ENCODE assay signal across 8 cellular contexts in the genomic region with DNA sequence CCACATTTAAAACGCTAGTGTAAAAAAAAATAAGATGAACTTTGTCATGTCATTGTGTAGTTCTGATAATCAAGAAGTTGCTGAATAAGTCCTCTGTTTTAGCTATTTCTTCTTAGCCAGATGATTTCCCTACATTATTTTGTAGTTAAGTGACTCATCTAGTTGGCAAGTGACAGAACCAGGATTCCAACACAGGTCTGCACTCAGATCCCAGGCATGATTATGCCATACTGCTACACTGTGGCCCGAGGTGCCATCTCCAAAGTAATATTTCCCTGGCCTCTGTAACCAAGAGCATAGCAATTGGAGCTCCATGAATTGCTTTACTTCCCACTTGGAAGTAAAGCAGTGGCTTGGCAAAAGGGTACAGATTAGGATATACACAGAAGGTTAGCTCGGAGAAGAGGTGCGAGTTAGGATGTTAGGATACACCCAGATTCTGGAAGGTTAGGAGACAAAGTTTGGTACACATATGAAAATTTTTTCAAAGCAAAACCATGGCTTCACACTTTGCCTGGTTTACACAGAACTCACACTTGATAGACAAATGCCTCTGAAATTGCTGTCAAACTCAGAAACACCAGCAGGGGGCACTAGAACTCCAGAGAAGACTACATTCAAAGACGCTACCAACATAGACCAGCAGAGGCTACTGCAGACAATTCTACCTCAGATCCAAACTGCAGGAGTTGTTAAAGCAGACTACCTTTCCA. TPM values are rescaled to one million over a fixed set of nuclear protein-coding genes. Genes with fewer than 3 reads are reported as not detected.
DNase-seq lines count a peak whose midpoint lies in the region; ATAC-seq and TF ChIP-seq lines count a peak whose summit lies in the region.

No MANE protein-coding gene starts in this region.

- ATAC-seq in GM18909 (IDR thresholded peaks at IDR 0.05; ENCODE audit: poor library complexity, unreplicated experiment) (peak; percentile 72), HG03196 (IDR thresholded peaks at IDR 0.05; ENCODE audit: unreplicated experiment) (peak; percentile 76)

- TF ChIP-seq CTCF in choroid plexus epithelial cell (conservative IDR thresholded peaks at IDR 0.05; ENCODE audit: low read depth, low read length) (peak; percentile 79), liver (IDR thresholded peaks at IDR 0.05; ENCODE audit: low read depth, low read length, missing input control) (peak; percentile 98)

- H3K9me3 ChIP-seq in liver (ENCODE audit: control insufficient read depth in 4 of 4, low read length in 3 of 4) = no peaks in the 10 kb centered on the region

- peak overlapping the region in 1 of 2 donors; percentile 3 for H3K27ac ChIP-seq in liver (ENCODE audit: low read depth in 1 of 2, low read length in 2 of 2)

- H3K9ac ChIP-seq in liver (ENCODE audit: low read depth in 1 of 2, low read length in 2 of 2) = no peak overlapping the region

- 39% methylated on average over 5 of the region's 5 CpGs for whole genome bisulfite sequencing in liver

- no peaks in the 10 kb centered on the region for H3K27me3 ChIP-seq in liver (ENCODE audit: control insufficient read depth in 4 of 4, insufficient read depth in 4 of 4, low read length in 3 of 4)

- peaks cover 0 to 16% (median 3%) of the 10 kb centered on the region in 4 donors for H3K36me3 ChIP-seq in liver (ENCODE audit: control insufficient read depth in 4 of 4, insufficient read depth in 3 of 4, low read depth in 1 of 4, low read length in 3 of 4)

- DNase-seq in AG20443 (ENCODE audit: low spot score) (peak; percentile 54), NCI-H345 (lab: John Stamatoyannopoulos, UW) (peak; percentile 72), choroid plexus epithelial cell (ENCODE audit: low read depth) (peak; percentile 89)
- peak; percentile 22 for DNase-seq in activated CD4-positive, alpha-beta T cell treated with anti-CD3 and anti-CD28 coated beads for 1 hour
- DNase-seq in stimulated activated CD8-positive, alpha-beta memory T cell treated with anti-CD3 and anti-CD28 coated beads, Interleukin-12 subunit alpha, Interleukin-12 subunit beta, amount 100 ng/mL, for 24 hours (ENCODE audit: extremely low read depth) = peak; percentile 15

- H3K4me1 ChIP-seq in liver (ENCODE audit: control insufficient read depth in 4 of 4, insufficient read depth in 4 of 4, low read length in 3 of 4) = no peaks in the 10 kb centered on the region

- TF ChIP-seq RAD21 in liver (IDR thresholded peaks at IDR 0.05) = peak; percentile 96 to 98

- H3K4me3 ChIP-seq in choroid plexus epithelial cell (ENCODE audit: low read depth, low read length) = no peak overlapping the region
- no peak overlapping the region for H3K4me3 ChIP-seq in liver (ENCODE audit: low read depth in 1 of 3, low read length in 3 of 3)

TF ChIP-seq in liver, 16 proteins besides CTCF, POLR2A, EP300 and RAD21:
- TF ChIP-seq FOXA1 (IDR thresholded peaks at IDR 0.05) (no peak), HNF4A (conservative IDR thresholded peaks at IDR 0.05) (no peak), SP1 (IDR thresholded peaks at IDR 0.05) (no peak), NR2F2 (IDR thresholded peaks at IDR 0.05) (no peak), YY1 (IDR thresholded peaks at IDR 0.05) (no peak), RXRA (IDR thresholded peaks at IDR 0.05) (no peak), JUND (IDR thresholded peaks at IDR 0.05) (no peak), TAF1 (conservative IDR thresholded peaks at IDR 0.05) (no peak), GABPA (IDR thresholded peaks at IDR 0.05 in 1 of 2, conservative IDR thresholded peaks at IDR 0.05 in 1 of 2) (no peak), FOXA2 (IDR thresholded peaks at IDR 0.05) (no peak), EGR1 (IDR thresholded peaks at IDR 0.05; ENCODE audit: low read depth in 2 of 2) (no peak), HNF4G (IDR thresholded peaks at IDR 0.05) (no peak)
- TF ChIP-seq, protein P1, sequence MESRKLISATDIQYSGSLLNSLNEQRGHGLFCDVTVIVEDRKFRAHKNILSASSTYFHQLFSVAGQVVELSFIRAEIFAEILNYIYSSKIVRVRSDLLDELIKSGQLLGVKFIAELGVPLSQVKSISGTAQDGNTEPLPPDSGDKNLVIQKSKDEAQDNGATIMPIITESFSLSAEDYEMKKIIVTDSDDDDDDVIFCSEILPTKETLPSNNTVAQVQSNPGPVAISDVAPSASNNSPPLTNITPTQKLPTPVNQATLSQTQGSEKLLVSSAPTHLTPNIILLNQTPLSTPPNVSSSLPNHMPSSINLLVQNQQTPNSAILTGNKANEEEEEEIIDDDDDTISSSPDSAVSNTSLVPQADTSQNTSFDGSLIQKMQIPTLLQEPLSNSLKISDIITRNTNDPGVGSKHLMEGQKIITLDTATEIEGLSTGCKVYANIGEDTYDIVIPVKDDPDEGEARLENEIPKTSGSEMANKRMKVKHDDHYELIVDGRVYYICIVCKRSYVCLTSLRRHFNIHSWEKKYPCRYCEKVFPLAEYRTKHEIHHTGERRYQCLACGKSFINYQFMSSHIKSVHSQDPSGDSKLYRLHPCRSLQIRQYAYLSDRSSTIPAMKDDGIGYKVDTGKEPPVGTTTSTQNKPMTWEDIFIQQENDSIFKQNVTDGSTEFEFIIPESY (IDR thresholded peaks at IDR 0.05) = no peak
- TF ChIP-seq, protein P2, sequence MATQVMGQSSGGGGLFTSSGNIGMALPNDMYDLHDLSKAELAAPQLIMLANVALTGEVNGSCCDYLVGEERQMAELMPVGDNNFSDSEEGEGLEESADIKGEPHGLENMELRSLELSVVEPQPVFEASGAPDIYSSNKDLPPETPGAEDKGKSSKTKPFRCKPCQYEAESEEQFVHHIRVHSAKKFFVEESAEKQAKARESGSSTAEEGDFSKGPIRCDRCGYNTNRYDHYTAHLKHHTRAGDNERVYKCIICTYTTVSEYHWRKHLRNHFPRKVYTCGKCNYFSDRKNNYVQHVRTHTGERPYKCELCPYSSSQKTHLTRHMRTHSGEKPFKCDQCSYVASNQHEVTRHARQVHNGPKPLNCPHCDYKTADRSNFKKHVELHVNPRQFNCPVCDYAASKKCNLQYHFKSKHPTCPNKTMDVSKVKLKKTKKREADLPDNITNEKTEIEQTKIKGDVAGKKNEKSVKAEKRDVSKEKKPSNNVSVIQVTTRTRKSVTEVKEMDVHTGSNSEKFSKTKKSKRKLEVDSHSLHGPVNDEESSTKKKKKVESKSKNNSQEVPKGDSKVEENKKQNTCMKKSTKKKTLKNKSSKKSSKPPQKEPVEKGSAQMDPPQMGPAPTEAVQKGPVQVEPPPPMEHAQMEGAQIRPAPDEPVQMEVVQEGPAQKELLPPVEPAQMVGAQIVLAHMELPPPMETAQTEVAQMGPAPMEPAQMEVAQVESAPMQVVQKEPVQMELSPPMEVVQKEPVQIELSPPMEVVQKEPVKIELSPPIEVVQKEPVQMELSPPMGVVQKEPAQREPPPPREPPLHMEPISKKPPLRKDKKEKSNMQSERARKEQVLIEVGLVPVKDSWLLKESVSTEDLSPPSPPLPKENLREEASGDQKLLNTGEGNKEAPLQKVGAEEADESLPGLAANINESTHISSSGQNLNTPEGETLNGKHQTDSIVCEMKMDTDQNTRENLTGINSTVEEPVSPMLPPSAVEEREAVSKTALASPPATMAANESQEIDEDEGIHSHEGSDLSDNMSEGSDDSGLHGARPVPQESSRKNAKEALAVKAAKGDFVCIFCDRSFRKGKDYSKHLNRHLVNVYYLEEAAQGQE (IDR thresholded peaks at IDR 0.05) = no peak
- TF ChIP-seq, protein P3, sequence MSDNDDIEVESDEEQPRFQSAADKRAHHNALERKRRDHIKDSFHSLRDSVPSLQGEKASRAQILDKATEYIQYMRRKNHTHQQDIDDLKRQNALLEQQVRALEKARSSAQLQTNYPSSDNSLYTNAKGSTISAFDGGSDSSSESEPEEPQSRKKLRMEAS (IDR thresholded peaks at IDR 0.05) = no peak
- TF ChIP-seq, protein P4, sequence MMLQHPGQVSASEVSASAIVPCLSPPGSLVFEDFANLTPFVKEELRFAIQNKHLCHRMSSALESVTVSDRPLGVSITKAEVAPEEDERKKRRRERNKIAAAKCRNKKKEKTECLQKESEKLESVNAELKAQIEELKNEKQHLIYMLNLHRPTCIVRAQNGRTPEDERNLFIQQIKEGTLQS (IDR thresholded peaks at IDR 0.05) = no peak

RNA-seq across cellular contexts. Expression of a gene that starts 41.4 kb away (rescaled TPM):
- total RNA-seq in liver = 1 to 10 TPM in 1 of 2 donors, under 1 TPM in 1; 0.47 to 7.8 TPM
- polyA plus RNA-seq in liver = 1 to 10 TPM; 2.7 to 6.8 TPM

RNA-seq across cellular contexts. Expression of a gene that starts 46.5 kb away (rescaled TPM):
- total RNA-seq in liver = 10 to 100 TPM in 1 of 2 donors, 1 to 10 TPM in 1; 5.2 to 26.2 TPM
- polyA plus RNA-seq in liver = 10 to 100 TPM in 1 of 2 donors, 1 to 10 TPM in 1; 9.5 to 10.9 TPM

RNA-seq across cellular contexts. Expression of a gene that starts 48.8 kb away (rescaled TPM):
- total RNA-seq in liver = 10 to 100 TPM; 44.2 to 65.0 TPM
- polyA plus RNA-seq in liver = 10 to 100 TPM; 42.6 to 97.6 TPM

Comparison
In these comparisons a context has a peak if more than half of its experiments do, and no peak if none do; other contexts are left out.
1. DNase-seq: peak in every context shown above with its lines; median percentile 89 in choroid plexus epithelial cell; 72 in NCI-H345; 54 in AG20443; 22 in activated CD4-positive, alpha-beta T cell treated with anti-CD3 and anti-CD28 coated beads for 1 hour; 15 in stimulated activated CD8-positive, alpha-beta memory T cell treated with anti-CD3 and anti-CD28 coated beads, Interleukin-12 subunit alpha, Interleukin-12 subunit beta, amount 100 ng/mL, for 24 hours.